Comparison of ENCODE assay signal across 10 cellular contexts in genomic region chr7:150955519-150956394, GRCh38. TPM values are rescaled to one million over a fixed set of nuclear protein-coding genes. Genes with fewer than 3 reads are reported as not detected.
DNase-seq lines count a peak whose midpoint lies in the region; ATAC-seq and TF ChIP-seq lines count a peak whose summit lies in the region.
"Had no signal": no experiment of that assay in that cellular context is flagged by ENCODE, and none has a peak within 500 bp of the region (broad histone marks: within the 10 kb centered on the region; RNA-seq: fewer than 3 reads in every experiment).

No MANE protein-coding gene starts in this region.

- peaks cover 10% of the 10 kb centered on the region for H3K4me1 ChIP-seq in right cardiac atrium (ENCODE audit: control insufficient read depth, insufficient read depth, low read length)
- H3K4me1 ChIP-seq: right lobe of liver had no signal

- H3K27ac ChIP-seq in right cardiac atrium (ENCODE audit: low read length) = peak overlapping the region; percentile 68
- H3K27ac ChIP-seq: right lobe of liver had no signal

- peak in 75 of 76 experiments; percentile 67 to 99 (median 96) for DNase-seq in HUDEP-2 (lab: John Stamatoyannopoulos, UW; ENCODE audit: unreplicated experiment in 76 of 76)
- DNase-seq in right cardiac atrium = peak; percentile 63 to 91 (median 87)
- no peak for DNase-seq in sciatic nerve (ENCODE audit: low spot score)
- DNase-seq in COR-L47 (lab: John Stamatoyannopoulos, UW) = no peak
- DNase-seq: DND-41, right lobe of liver had no signal

- no peaks in the 10 kb centered on the region for H3K27me3 ChIP-seq in right cardiac atrium (ENCODE audit: control insufficient read depth, insufficient read depth)
- H3K27me3 ChIP-seq: right lobe of liver had no signal

- ATAC-seq in SK-N-SH treated with all-trans-retinoic acid at 6 μM for 48 hours (peak; percentile 59), right cardiac atrium (peak; percentile 55 to 56), sciatic nerve (peak; percentile 61), GM19467 (IDR thresholded peaks at IDR 0.05; ENCODE audit: unreplicated experiment) (no peak), HG03135 (IDR thresholded peaks at IDR 0.05; ENCODE audit: unreplicated experiment) (no peak), GM21825 (IDR thresholded peaks at IDR 0.05; ENCODE audit: unreplicated experiment) (no peak)

- WGBS in right cardiac atrium = 18% methylated on average over 38 of the region's 38 CpGs

- intact Hi-C loops in right cardiac atrium (cut with DNase I) (loop anchor here in 1 of 4 donors (10.0 kb wide), 1 partner anchor 51 kb away; no protein-coding TSS in a partner anchor), sciatic nerve (cut with DNase I) (no loop called here)

- H3K9me3 ChIP-seq in right cardiac atrium (ENCODE audit: control insufficient read depth, low read length) = no peaks in the 10 kb centered on the region
- H3K9me3 ChIP-seq: right lobe of liver had no signal

- H3K4me3 ChIP-seq in right cardiac atrium (ENCODE audit: low read length) = no peak overlapping the region
- H3K4me3 ChIP-seq: right lobe of liver had no signal

TF ChIP-seq in SK-N-SH treated with all-trans-retinoic acid at 6 μM for 48 hours, 23 proteins besides CTCF, POLR2A, EP300 and RAD21:
- no peak for TF ChIP-seq RARB (CRISPR knock-in tag; IDR thresholded peaks at IDR 0.05)
- TF ChIP-seq ARNTL (CRISPR knock-in tag; IDR thresholded peaks at IDR 0.05; ENCODE audit: borderline replicate concordance, low read depth) = no peak
- no peak for TF ChIP-seq ZC3H10 (CRISPR knock-in tag; IDR thresholded peaks at IDR 0.05)
- no peak for TF ChIP-seq CREB5 (CRISPR knock-in tag; IDR thresholded peaks at IDR 0.05; ENCODE audit: low read depth)
- no peak for TF ChIP-seq PATZ1 (CRISPR knock-in tag; IDR thresholded peaks at IDR 0.05; ENCODE audit: borderline replicate concordance)
- TF ChIP-seq ESRRG (CRISPR knock-in tag; IDR thresholded peaks at IDR 0.05) = no peak
- 0 out of 2 replicates have a peak, but pooled peaks have one; percentile 36 for TF ChIP-seq ZNF8 (CRISPR knock-in tag; IDR thresholded peaks at IDR 0.05)
- TF ChIP-seq CSDC2 (CRISPR knock-in tag; IDR thresholded peaks at IDR 0.05) = no peak
- TF ChIP-seq ZFP30 (CRISPR knock-in tag; IDR thresholded peaks at IDR 0.05) = no peak
- no peak for TF ChIP-seq ISL1 (CRISPR knock-in tag; IDR thresholded peaks at IDR 0.05)
- TF ChIP-seq SNAI2 (CRISPR knock-in tag; IDR thresholded peaks at IDR 0.05) = 0 out of 2 replicates have a peak, but pooled peaks have one; percentile 51
- no peak for TF ChIP-seq POU6F1 (CRISPR knock-in tag; IDR thresholded peaks at IDR 0.05; ENCODE audit: borderline replicate concordance, low read depth)
- TF ChIP-seq ZFP3 (CRISPR knock-in tag; IDR thresholded peaks at IDR 0.05) = no peak; the same call in 1 of the 2 replicates
- TF ChIP-seq, protein P1, sequence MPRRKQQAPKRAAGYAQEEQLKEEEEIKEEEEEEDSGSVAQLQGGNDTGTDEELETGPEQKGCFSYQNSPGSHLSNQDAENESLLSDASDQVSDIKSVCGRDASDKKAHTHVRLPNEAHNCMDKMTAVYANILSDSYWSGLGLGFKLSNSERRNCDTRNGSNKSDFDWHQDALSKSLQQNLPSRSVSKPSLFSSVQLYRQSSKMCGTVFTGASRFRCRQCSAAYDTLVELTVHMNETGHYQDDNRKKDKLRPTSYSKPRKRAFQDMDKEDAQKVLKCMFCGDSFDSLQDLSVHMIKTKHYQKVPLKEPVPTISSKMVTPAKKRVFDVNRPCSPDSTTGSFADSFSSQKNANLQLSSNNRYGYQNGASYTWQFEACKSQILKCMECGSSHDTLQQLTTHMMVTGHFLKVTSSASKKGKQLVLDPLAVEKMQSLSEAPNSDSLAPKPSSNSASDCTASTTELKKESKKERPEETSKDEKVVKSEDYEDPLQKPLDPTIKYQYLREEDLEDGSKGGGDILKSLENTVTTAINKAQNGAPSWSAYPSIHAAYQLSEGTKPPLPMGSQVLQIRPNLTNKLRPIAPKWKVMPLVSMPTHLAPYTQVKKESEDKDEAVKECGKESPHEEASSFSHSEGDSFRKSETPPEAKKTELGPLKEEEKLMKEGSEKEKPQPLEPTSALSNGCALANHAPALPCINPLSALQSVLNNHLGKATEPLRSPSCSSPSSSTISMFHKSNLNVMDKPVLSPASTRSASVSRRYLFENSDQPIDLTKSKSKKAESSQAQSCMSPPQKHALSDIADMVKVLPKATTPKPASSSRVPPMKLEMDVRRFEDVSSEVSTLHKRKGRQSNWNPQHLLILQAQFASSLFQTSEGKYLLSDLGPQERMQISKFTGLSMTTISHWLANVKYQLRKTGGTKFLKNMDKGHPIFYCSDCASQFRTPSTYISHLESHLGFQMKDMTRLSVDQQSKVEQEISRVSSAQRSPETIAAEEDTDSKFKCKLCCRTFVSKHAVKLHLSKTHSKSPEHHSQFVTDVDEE (CRISPR knock-in tag; IDR thresholded peaks at IDR 0.05) = peak; percentile 77
- no peak; the same call in 1 of the 2 replicates for TF ChIP-seq PPARA (CRISPR knock-in tag; IDR thresholded peaks at IDR 0.05; ENCODE audit: borderline replicate concordance)
- peak; percentile 67; the same call in 1 of the 2 replicates for TF ChIP-seq ZNF70 (CRISPR knock-in tag; IDR thresholded peaks at IDR 0.05)
- 0 out of 2 replicates have a peak, but pooled peaks have one; percentile 30 for TF ChIP-seq GLIS3 (CRISPR knock-in tag; IDR thresholded peaks at IDR 0.05)
- TF ChIP-seq TCF4 (CRISPR knock-in tag; IDR thresholded peaks at IDR 0.05; ENCODE audit: borderline replicate concordance) = peak; percentile 74; the same call in 1 of the 2 replicates
- no peak for TF ChIP-seq OSR1 (CRISPR knock-in tag; IDR thresholded peaks at IDR 0.05)
- TF ChIP-seq, protein P2, sequence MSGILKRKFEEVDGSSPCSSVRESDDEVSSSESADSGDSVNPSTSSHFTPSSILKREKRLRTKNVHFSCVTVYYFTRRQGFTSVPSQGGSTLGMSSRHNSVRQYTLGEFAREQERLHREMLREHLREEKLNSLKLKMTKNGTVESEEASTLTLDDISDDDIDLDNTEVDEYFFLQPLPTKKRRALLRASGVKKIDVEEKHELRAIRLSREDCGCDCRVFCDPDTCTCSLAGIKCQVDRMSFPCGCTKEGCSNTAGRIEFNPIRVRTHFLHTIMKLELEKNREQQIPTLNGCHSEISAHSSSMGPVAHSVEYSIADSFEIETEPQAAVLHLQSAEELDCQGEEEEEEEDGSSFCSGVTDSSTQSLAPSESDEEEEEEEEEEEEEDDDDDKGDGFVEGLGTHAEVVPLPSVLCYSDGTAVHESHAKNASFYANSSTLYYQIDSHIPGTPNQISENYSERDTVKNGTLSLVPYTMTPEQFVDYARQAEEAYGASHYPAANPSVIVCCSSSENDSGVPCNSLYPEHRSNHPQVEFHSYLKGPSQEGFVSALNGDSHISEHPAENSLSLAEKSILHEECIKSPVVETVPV (CRISPR knock-in tag; IDR thresholded peaks at IDR 0.05) = 0 out of 2 replicates have a peak, but pooled peaks have one; percentile 25
- 0 out of 2 replicates have a peak, but pooled peaks have one; percentile 37 for TF ChIP-seq BACH2 (CRISPR knock-in tag; IDR thresholded peaks at IDR 0.05; ENCODE audit: borderline replicate concordance)
- TF ChIP-seq TOX (CRISPR knock-in tag; IDR thresholded peaks at IDR 0.05; ENCODE audit: borderline replicate concordance) = no peak
- TF ChIP-seq ZNF565 (CRISPR knock-in tag; conservative IDR thresholded peaks at IDR 0.05; ENCODE audit: low read depth) = no peak; the same call in 1 of the 2 replicates

RNA-seq across cellular contexts. Expression of gene KCNH2, which starts 22.4 kb away (rescaled TPM):
- total RNA-seq in right cardiac atrium (100 to 1,000 TPM; 113 to 163 (median 126) TPM), sciatic nerve (3.2 TPM)
- polyA plus RNA-seq in right cardiac atrium = 132 TPM

RNA-seq across cellular contexts. Expression of gene NOS3, which starts 35.1 kb away (rescaled TPM):
- 10 to 100 TPM; 20.5 to 80.4 (median 24.7) TPM for total RNA-seq in right cardiac atrium
- polyA plus RNA-seq in right cardiac atrium = 13.5 TPM
- 26.6 TPM for total RNA-seq in sciatic nerve

Comparison
In these comparisons a context has a peak if more than half of its experiments do, and no peak if none do; other contexts are left out.
1. DNase-seq: peak in HUDEP-2 (75 of 76) and right cardiac atrium (3 of 3); none in sciatic nerve (single experiment) and COR-L47 (single experiment).
2. ATAC-seq: peak in SK-N-SH treated with all-trans-retinoic acid at 6 μM for 48 hours (single experiment), right cardiac atrium (2 of 2) and sciatic nerve (single experiment); none in GM19467 (single experiment), HG03135 (single experiment) and GM21825 (single experiment).
3. RNA of gene KCNH2, which starts 22.4 kb away (total RNA-seq): 113 to 163 TPM in right cardiac atrium; 3.2 TPM in sciatic nerve (single experiment); every median in the first group is over 10 times any median in the second.